31 cellular contexts compared by ENCODE assay signal in genomic region chr19:10246511-10246910, GRCh38. TPM values are rescaled to one million over a fixed set of nuclear protein-coding genes. Genes with fewer than 3 reads are reported as not detected.
"Had no signal": no experiment of that assay in that cellular context is flagged by ENCODE, and none has a peak within 500 bp of the region (broad histone marks: within the 10 kb centered on the region; RNA-seq: fewer than 3 reads in every experiment).

No MANE protein-coding gene starts in this region.

- H3K27ac Mint-ChIP-seq: activated CD4-positive, alpha-beta memory T cell treated with anti-CD3 and anti-CD28 coated beads for 36 hours; activated CD4-positive, alpha-beta T cell treated with anti-CD3 and anti-CD28 coated beads for 36 hours; activated CD4-positive, alpha-beta T cell treated with anti-CD3 and anti-CD28 coated beads, Interleukin-2, amount 10 ng/mL, durations not matched to agents 24 days and 14 days; activated CD8-positive, alpha-beta T cell treated with anti-CD3 and anti-CD28 coated beads, Interleukin-2, amount 10 ng/mL, durations not matched to agents 7 days and 5 days; activated naive CD4-positive, alpha-beta T cell treated with anti-CD3 and anti-CD28 coated beads, Interleukin-2, amount 10 ng/mL, durations not matched to agents 7 days and 5 days; activated naive CD4-positive, alpha-beta T cell treated with anti-CD3 and anti-CD28 coated beads, Interleukin-2, amount 50 U/mL, for 72 hours; activated naive CD8-positive, alpha-beta T cell treated with anti-CD3 and anti-CD28 coated beads, Interleukin-2, amount 10 ng/mL, durations not matched to agents 7 days and 5 days; activated T-cell treated with anti-CD3 and anti-CD28 coated beads, Interleukin-2, amount 50 U/mL, for 24 hours; activated T-cell treated with anti-CD3 and anti-CD28 coated beads, Interleukin-2, amount 50 U/mL, for 72 hours; brain had no signal

- H3K4me3 ChIP-seq: ascending aorta, breast epithelium, cardiac muscle cell, colonic mucosa, dorsolateral prefrontal cortex, esophagus muscularis mucosa, gastrocnemius medialis, heart left ventricle had no signal

- ATAC-seq: activated CD4-positive, alpha-beta T cell treated with anti-CD3 and anti-CD28 coated beads for 36 hours; activated CD8-positive, alpha-beta T cell treated with anti-CD3 and anti-CD28 coated beads, Interleukin-2, amount 10 ng/mL, durations not matched to agents 7 days and 5 days; activated naive CD4-positive, alpha-beta T cell treated with anti-CD3 and anti-CD28 coated beads, Interleukin-2, amount 50 U/mL, for 72 hours; activated T-cell treated with anti-CD3 and anti-CD28 coated beads, Interleukin-2, amount 50 U/mL, for 72 hours; foreskin keratinocyte; gastrocnemius medialis; heart left ventricle had no signal

- H3K36me3 Mint-ChIP-seq: activated CD4-positive, alpha-beta memory T cell treated with anti-CD3 and anti-CD28 coated beads for 36 hours; activated naive CD4-positive, alpha-beta T cell treated with anti-CD3 and anti-CD28 coated beads, Interleukin-2, amount 10 ng/mL, durations not matched to agents 7 days and 5 days; activated naive CD4-positive, alpha-beta T cell treated with anti-CD3 and anti-CD28 coated beads, Interleukin-2, amount 50 U/mL, for 72 hours; activated naive CD8-positive, alpha-beta T cell treated with anti-CD3 and anti-CD28 coated beads, Interleukin-2, amount 10 ng/mL, durations not matched to agents 7 days and 5 days; brain had no signal

- H3K27ac ChIP-seq: ascending aorta, breast epithelium, cardiac muscle cell, colonic mucosa, dorsolateral prefrontal cortex, esophagus muscularis mucosa, foreskin keratinocyte, gastrocnemius medialis, heart left ventricle had no signal

- H3K4me3 Mint-ChIP-seq: activated CD4-positive, alpha-beta memory T cell treated with anti-CD3 and anti-CD28 coated beads for 36 hours; activated CD4-positive, alpha-beta T cell treated with anti-CD3 and anti-CD28 coated beads for 36 hours; activated CD4-positive, alpha-beta T cell treated with anti-CD3 and anti-CD28 coated beads, Interleukin-2, amount 10 ng/mL, durations not matched to agents 24 days and 14 days; activated CD8-positive, alpha-beta T cell treated with anti-CD3 and anti-CD28 coated beads, Interleukin-2, amount 10 ng/mL, durations not matched to agents 7 days and 5 days; activated naive CD4-positive, alpha-beta T cell treated with anti-CD3 and anti-CD28 coated beads, Interleukin-2, amount 10 ng/mL, durations not matched to agents 7 days and 5 days; activated naive CD8-positive, alpha-beta T cell treated with anti-CD3 and anti-CD28 coated beads, Interleukin-2, amount 10 ng/mL, durations not matched to agents 7 days and 5 days; activated T-cell treated with anti-CD3 and anti-CD28 coated beads, Interleukin-2, amount 50 U/mL, for 24 hours; activated T-cell treated with anti-CD3 and anti-CD28 coated beads, Interleukin-2, amount 50 U/mL, for 72 hours; brain had no signal

- H3K36me3 ChIP-seq: ascending aorta, breast epithelium, cardiac muscle cell, colonic mucosa, esophagus muscularis mucosa, gastrocnemius medialis, heart left ventricle had no signal

- H3K4me1 ChIP-seq: ascending aorta, breast epithelium, colonic mucosa, foreskin keratinocyte had no signal

- H3K27me3 ChIP-seq: ascending aorta, breast epithelium, cardiac muscle cell, colonic mucosa, dorsolateral prefrontal cortex, esophagus muscularis mucosa, foreskin keratinocyte, gastrocnemius medialis, heart left ventricle had no signal

- DNase-seq: activated CD4-positive, alpha-beta memory T cell treated with anti-CD3 and anti-CD28 coated beads for 36 hours; activated CD4-positive, alpha-beta T cell treated with anti-CD3 and anti-CD28 coated beads for 36 hours; activated CD4-positive, alpha-beta T cell treated with anti-CD3 and anti-CD28 coated beads, Interleukin-2, amount 10 ng/mL, durations not matched to agents 24 days and 14 days; activated CD4-positive, CD25-positive, alpha-beta regulatory T cell; activated CD4-positive, CD25-positive, alpha-beta regulatory T cell treated with anti-CD3 and anti-CD28 coated beads, Interleukin-2, amount 50 U/mL, for 72 hours; activated CD8-positive, alpha-beta memory T cell treated with anti-CD3 and anti-CD28 coated beads, Interleukin-2, amount 50 U/mL, for 48 hours; activated CD8-positive, alpha-beta T cell treated with anti-CD3 and anti-CD28 coated beads, Interleukin-2, amount 10 ng/mL, durations not matched to agents 7 days and 5 days; activated gamma-delta T cell; activated naive CD4-positive, alpha-beta T cell; activated naive CD4-positive, alpha-beta T cell treated with anti-CD3 and anti-CD28 coated beads, Interleukin-2, amount 10 ng/mL, durations not matched to agents 7 days and 5 days; activated naive CD8-positive, alpha-beta T cell treated with anti-CD3 and anti-CD28 coated beads, Interleukin-2, amount 10 ng/mL, durations not matched to agents 7 days and 5 days; activated T-cell treated with anti-CD3 and anti-CD28 coated beads for 4 hours; activated T-cell treated with anti-CD3 and anti-CD28 coated beads, Interleukin-2, amount 50 U/mL, for 24 hours; activated T-cell treated with anti-CD3 and anti-CD28 coated beads, Interleukin-2, amount 50 U/mL, for 72 hours; central memory CD4-positive, alpha-beta T cell; cerebellar nuclear complex; colonic mucosa; dorsolateral prefrontal cortex; effector memory CD4-positive, alpha-beta T cell; erythroblast; foreskin keratinocyte; gastrocnemius medialis; glutamatergic neuron; heart left ventricle; hypothalamus had no signal

- H3K27me3 Mint-ChIP-seq: activated CD4-positive, alpha-beta memory T cell treated with anti-CD3 and anti-CD28 coated beads for 36 hours; activated CD4-positive, alpha-beta T cell treated with anti-CD3 and anti-CD28 coated beads for 36 hours; activated CD4-positive, alpha-beta T cell treated with anti-CD3 and anti-CD28 coated beads, Interleukin-2, amount 10 ng/mL, durations not matched to agents 24 days and 14 days; activated naive CD4-positive, alpha-beta T cell treated with anti-CD3 and anti-CD28 coated beads, Interleukin-2, amount 10 ng/mL, durations not matched to agents 7 days and 5 days; activated naive CD8-positive, alpha-beta T cell treated with anti-CD3 and anti-CD28 coated beads, Interleukin-2, amount 10 ng/mL, durations not matched to agents 7 days and 5 days; activated T-cell treated with anti-CD3 and anti-CD28 coated beads, Interleukin-2, amount 50 U/mL, for 24 hours; brain had no signal

- H3K9me3 ChIP-seq: ascending aorta, breast epithelium, colonic mucosa, esophagus muscularis mucosa, gastrocnemius medialis, heart left ventricle had no signal

- H3K9me3 Mint-ChIP-seq: activated CD4-positive, alpha-beta memory T cell treated with anti-CD3 and anti-CD28 coated beads for 36 hours; activated CD4-positive, alpha-beta T cell treated with anti-CD3 and anti-CD28 coated beads, Interleukin-2, amount 10 ng/mL, durations not matched to agents 24 days and 14 days; activated naive CD4-positive, alpha-beta T cell treated with anti-CD3 and anti-CD28 coated beads, Interleukin-2, amount 10 ng/mL, durations not matched to agents 7 days and 5 days; activated naive CD4-positive, alpha-beta T cell treated with anti-CD3 and anti-CD28 coated beads, Interleukin-2, amount 50 U/mL, for 72 hours; activated naive CD8-positive, alpha-beta T cell treated with anti-CD3 and anti-CD28 coated beads, Interleukin-2, amount 10 ng/mL, durations not matched to agents 7 days and 5 days; activated T-cell treated with anti-CD3 and anti-CD28 coated beads, Interleukin-2, amount 50 U/mL, for 24 hours; activated T-cell treated with anti-CD3 and anti-CD28 coated beads, Interleukin-2, amount 50 U/mL, for 72 hours had no signal

RNA-seq across cellular contexts. Expression of gene ICAM4, which starts 40.2 kb away (rescaled TPM):
- total RNA-seq: ascending aorta, gastrocnemius medialis had no signal

RNA-seq across cellular contexts. Expression of gene ICAM5, which starts 43.2 kb away (rescaled TPM):
- total RNA-seq: gastrocnemius medialis had no signal
